16 cellular contexts compared by ENCODE assay signal in genomic region chr18:49174478-49174877, GRCh38.
A peak's percentile ranks its signal among the peaks of the same experiment; 100 is the strongest.
DNase-seq lines count a peak whose midpoint lies in the region; ATAC-seq, FAIRE-seq and TF ChIP-seq lines count a peak whose summit lies in the region.
"Had no signal": no experiment of that assay in that cellular context is flagged by ENCODE, and none has a peak within 500 bp of the region (broad histone marks: within the 10 kb centered on the region; RNA-seq: fewer than 3 reads in every experiment).

No MANE protein-coding gene starts in this region.

- peaks cover 23 to 85% (median 60%) of the 10 kb centered on the region in 10 experiments for H3K4me1 ChIP-seq in BLaER1 treated with 17β-estradiol and CSF1 and Interleukin-3, amounts not matched to agents 10 nM and 100 nM
- no peaks in the 10 kb centered on the region for H3K4me1 ChIP-seq in CD8-positive, alpha-beta memory T cell (ENCODE audit: insufficient read depth, low read length)
- H3K4me1 ChIP-seq in A673 (ENCODE audit: insufficient read depth, low read length, poor library complexity, severe bottlenecking) = peaks cover 13% of the 10 kb centered on the region

- H3K36me3 ChIP-seq in BLaER1 treated with 17β-estradiol and CSF1 and Interleukin-3, amounts not matched to agents 10 nM and 100 nM = peaks cover 0 to 6% (median 0%) of the 10 kb centered on the region in 11 experiments; a peak in 3 of 22 replicates
- H3K36me3 ChIP-seq in CD8-positive, alpha-beta memory T cell (ENCODE audit: insufficient read depth, low read length) = no peaks in the 10 kb centered on the region
- no peaks in the 10 kb centered on the region for H3K36me3 ChIP-seq in A673 (ENCODE audit: insufficient read depth, low read length, poor library complexity, severe bottlenecking)
- H3K36me3 ChIP-seq: esophagus squamous epithelium had no signal

- no peak overlapping the region for H3K27ac Mint-ChIP-seq in CD8-positive, alpha-beta memory T cell
- H3K27ac Mint-ChIP-seq: activated naive CD4-positive, alpha-beta T cell treated with anti-CD3 and anti-CD28 coated beads, Interleukin-2, amount 50 U/mL, for 72 hours; WTC11 had no signal

- H3K4me1 Mint-ChIP-seq in CD8-positive, alpha-beta memory T cell = peaks cover 27 to 28% (median 28%) of the 10 kb centered on the region in 3 donors
- H3K4me1 Mint-ChIP-seq: WTC11 had no signal

- H3K4me3 ChIP-seq in BLaER1 treated with 17β-estradiol and CSF1 and Interleukin-3, amounts not matched to agents 10 nM and 100 nM = no peak overlapping the region
- no peak overlapping the region for H3K4me3 ChIP-seq in skeletal muscle cell (ENCODE audit: low read depth, low read length)
- H3K4me3 ChIP-seq in CD8-positive, alpha-beta memory T cell (ENCODE audit: low read length) = no peak overlapping the region
- H3K4me3 ChIP-seq in A673 (ENCODE audit: low read depth, low read length, poor library complexity, severe bottlenecking) = no peak overlapping the region
- H3K4me3 ChIP-seq: esophagus squamous epithelium had no signal

- H3K9me3 ChIP-seq in BLaER1 treated with 17β-estradiol and CSF1 and Interleukin-3, amounts not matched to agents 10 nM and 100 nM (replicated peaks in 1 of 11) = peaks cover 0 to 6% (median 0%) of the 10 kb centered on the region in 11 experiments; a peak in 1 of 22 replicates
- H3K9me3 ChIP-seq in CD8-positive, alpha-beta memory T cell (ENCODE audit: low read length) = no peaks in the 10 kb centered on the region
- H3K9me3 ChIP-seq in A673 (ENCODE audit: low read depth, low read length, poor library complexity, severe bottlenecking) = no peaks in the 10 kb centered on the region
- H3K9me3 ChIP-seq: esophagus squamous epithelium, SK-N-SH had no signal

- H3K9ac ChIP-seq in BLaER1 treated with 17β-estradiol and CSF1 and Interleukin-3, amounts not matched to agents 10 nM and 100 nM = peak overlapping the region in 1 of 11 experiments; percentile 19; a peak in 1 of 22 replicates
- H3K9ac ChIP-seq: SK-N-SH had no signal

- peaks cover 0 to 85% (median 3%) of the 10 kb centered on the region in 11 experiments; a peak in 9 of 22 replicates for H4K20me1 ChIP-seq in BLaER1 treated with 17β-estradiol and CSF1 and Interleukin-3, amounts not matched to agents 10 nM and 100 nM

- peak overlapping the region in 9 of 11 experiments; percentile 9 to 88 (median 57); a peak in 17 of 22 replicates for H3K4me2 ChIP-seq in BLaER1 treated with 17β-estradiol and CSF1 and Interleukin-3, amounts not matched to agents 10 nM and 100 nM
- H3K4me2 ChIP-seq: SK-N-SH had no signal

- POLR2A ChIA-PET in CD8-positive, alpha-beta memory T cell (lab: Charles Lee) = no interaction called here
- POLR2A ChIA-PET in A673 (lab: Charles Lee; ENCODE audit: low non-redundant PET) = no interaction called here

- no peak for TF ChIP-seq CTCF in A673 (conservative IDR thresholded peaks at IDR 0.05; ENCODE audit: low read depth, low read length)

- H3K27ac ChIP-seq in BLaER1 treated with 17β-estradiol and CSF1 and Interleukin-3, amounts not matched to agents 10 nM and 100 nM = peak overlapping the region in 2 of 11 experiments; percentile 19 to 47; a peak in 3 of 22 replicates
- no peak overlapping the region for H3K27ac ChIP-seq in CD8-positive, alpha-beta memory T cell (ENCODE audit: low read depth, low read length)
- no peak overlapping the region for H3K27ac ChIP-seq in A673 (ENCODE audit: low read depth, low read length, poor library complexity, severe bottlenecking)

- no peaks in the 10 kb centered on the region for H3K27me3 Mint-ChIP-seq in CD8-positive, alpha-beta memory T cell

- no peak for ATAC-seq in HG03457 (IDR thresholded peaks at IDR 0.05; ENCODE audit: unreplicated experiment)
- no peak for ATAC-seq in HG03442 (IDR thresholded peaks at IDR 0.05; ENCODE audit: unreplicated experiment)
- ATAC-seq: activated naive CD4-positive, alpha-beta T cell treated with anti-CD3 and anti-CD28 coated beads, Interleukin-2, amount 50 U/mL, for 72 hours; WTC11 had no signal

- CTCF ChIA-PET in CD8-positive, alpha-beta memory T cell (lab: Charles Lee) = no interaction called here
- CTCF ChIA-PET in A673 (lab: Charles Lee) = interaction anchor here (0.5 kb wide), 1 partner anchor 1537 kb away, joined by 4 read pairs; no protein-coding TSS in a partner anchor

- FAIRE-seq in RCC 7860 (lab: Jason Lieb, UNC) = peak; percentile 7
- FAIRE-seq: keratinocyte had no signal

- peaks cover 0 to 62% (median 0%) of the 10 kb centered on the region in 11 experiments; a peak in 6 of 22 replicates for H3K27me3 ChIP-seq in BLaER1 treated with 17β-estradiol and CSF1 and Interleukin-3, amounts not matched to agents 10 nM and 100 nM
- no peaks in the 10 kb centered on the region for H3K27me3 ChIP-seq in CD8-positive, alpha-beta memory T cell (ENCODE audit: insufficient read depth, low read length, poor library complexity, severe bottlenecking)
- no peaks in the 10 kb centered on the region for H3K27me3 ChIP-seq in A673 (replicated peaks; ENCODE audit: insufficient read depth, low read depth, low read length, poor library complexity)
- H3K27me3 ChIP-seq: esophagus squamous epithelium had no signal

- no peak overlapping the region for H3K4me3 Mint-ChIP-seq in CD8-positive, alpha-beta memory T cell
- H3K4me3 Mint-ChIP-seq: WTC11 had no signal

- intact Hi-C loops in A673 (cut with micrococcal nuclease; ENCODE audit: unreplicated experiment) = no loop called here

- no peak for DNase-seq in RCC 7860 (ENCODE audit: low spot score)
- DNase-seq in fibroblast of the conjunctiva (ENCODE audit: low read depth) = peak; percentile 14
- peak; percentile 38 for DNase-seq in skeletal muscle cell (ENCODE audit: low read depth)
- no peak for DNase-seq in CD8-positive, alpha-beta memory T cell
- no peak for DNase-seq in A673 (ENCODE audit: low spot score)
- DNase-seq: esophagus squamous epithelium, NCI-H2227 treated with DMSO at 0.1 percent for 48 hours, posterior cingulate gyrus, SK-N-SH, trophoblast cell had no signal

- no TSS peak for BruUV-seq in A673 (replicated peaks; lab: Mats Ljungman, UMichigan)

- H3K9me3 Mint-ChIP-seq in CD8-positive, alpha-beta memory T cell = no peaks in the 10 kb centered on the region
- H3K9me3 Mint-ChIP-seq: activated naive CD4-positive, alpha-beta T cell treated with anti-CD3 and anti-CD28 coated beads, Interleukin-2, amount 50 U/mL, for 72 hours; WTC11 had no signal

- peaks cover 0 to 2% (median 0%) of the 10 kb centered on the region in 3 donors for H3K36me3 Mint-ChIP-seq in CD8-positive, alpha-beta memory T cell
- H3K36me3 Mint-ChIP-seq: activated naive CD4-positive, alpha-beta T cell treated with anti-CD3 and anti-CD28 coated beads, Interleukin-2, amount 50 U/mL, for 72 hours; WTC11 had no signal

Comparison
In these comparisons a context has a peak if more than half of its experiments do, and no peak if none do; other contexts are left out.
1. DNase-seq: peak in fibroblast of the conjunctiva (single experiment) and skeletal muscle cell (single experiment); none in RCC 7860 (single experiment), CD8-positive, alpha-beta memory T cell (0 of 5) and A673 (single experiment).